ENCODE assay signal across 22 cellular contexts in the genomic region with DNA sequence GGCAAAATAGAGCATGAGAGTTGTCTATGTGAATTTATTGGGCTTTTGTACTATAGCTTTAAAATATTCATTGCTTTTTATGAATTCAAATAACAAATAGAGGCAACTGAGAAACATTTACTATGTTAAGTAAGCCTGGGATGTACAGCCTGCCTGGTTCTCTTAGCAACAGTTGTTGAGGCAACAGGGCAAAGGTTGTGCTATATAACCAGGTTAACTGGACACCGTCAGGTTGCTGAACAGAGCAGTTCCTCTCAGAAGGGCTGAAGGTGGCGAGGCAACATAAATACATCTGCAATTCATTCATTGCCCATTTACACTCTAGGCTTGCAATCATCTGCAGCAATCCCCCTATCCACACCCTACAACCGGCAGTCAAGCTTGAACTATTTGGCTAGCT.
"Had no signal": no experiment of that assay in that cellular context is flagged by ENCODE, and none has a peak within 500 bp of the region (broad histone marks: within the 10 kb centered on the region; RNA-seq: fewer than 3 reads in every experiment).

No MANE protein-coding gene starts in this region.

- H3K4me3 Mint-ChIP-seq: activated CD4-positive, alpha-beta T cell treated with anti-CD3 and anti-CD28 coated beads, Interleukin-2, amount 10 ng/mL, durations not matched to agents 24 days and 14 days; activated CD8-positive, alpha-beta memory T cell treated with anti-CD3 and anti-CD28 coated beads, Interleukin-2, amount 10 ng/mL, durations not matched to agents 7 days and 5 days; activated CD8-positive, alpha-beta T cell treated with anti-CD3 and anti-CD28 coated beads for 36 hours; activated naive CD4-positive, alpha-beta T cell treated with anti-CD3 and anti-CD28 coated beads, Interleukin-2, amount 10 ng/mL, durations not matched to agents 7 days and 5 days; immature natural killer cell; memory B cell; stimulated activated naive B cell treated with anti-CD40 and anti-IgM and Interleukin-4, amounts not matched to agents 10 μg/mL and 1 μg/mL and 100 μg/mL, for 72 hours had no signal

- H3K4me1 Mint-ChIP-seq: activated CD4-positive, alpha-beta T cell treated with anti-CD3 and anti-CD28 coated beads, Interleukin-2, amount 10 ng/mL, durations not matched to agents 24 days and 14 days; activated CD8-positive, alpha-beta memory T cell treated with anti-CD3 and anti-CD28 coated beads, Interleukin-2, amount 10 ng/mL, durations not matched to agents 7 days and 5 days; activated naive CD4-positive, alpha-beta T cell treated with anti-CD3 and anti-CD28 coated beads, Interleukin-2, amount 10 ng/mL, durations not matched to agents 7 days and 5 days; immature natural killer cell; memory B cell; stimulated activated naive B cell treated with anti-CD40 and anti-IgM and Interleukin-4, amounts not matched to agents 10 μg/mL and 1 μg/mL and 100 μg/mL, for 72 hours had no signal

- H3K4me1 ChIP-seq: parathyroid adenoma, upper lobe of left lung had no signal

- H3K36me3 ChIP-seq: sigmoid colon, upper lobe of left lung had no signal

- H3K27me3 ChIP-seq: sigmoid colon, upper lobe of left lung had no signal

- FAIRE-seq: bronchial epithelial cell had no signal

- H3K27ac Mint-ChIP-seq: activated CD4-positive, alpha-beta T cell treated with anti-CD3 and anti-CD28 coated beads, Interleukin-2, amount 10 ng/mL, durations not matched to agents 24 days and 14 days; activated CD8-positive, alpha-beta memory T cell treated with anti-CD3 and anti-CD28 coated beads, Interleukin-2, amount 10 ng/mL, durations not matched to agents 7 days and 5 days; activated CD8-positive, alpha-beta T cell treated with anti-CD3 and anti-CD28 coated beads for 36 hours; activated naive CD4-positive, alpha-beta T cell treated with anti-CD3 and anti-CD28 coated beads, Interleukin-2, amount 10 ng/mL, durations not matched to agents 7 days and 5 days; immature natural killer cell; memory B cell; stimulated activated naive B cell treated with anti-CD40 and anti-IgM and Interleukin-4, amounts not matched to agents 10 μg/mL and 1 μg/mL and 100 μg/mL, for 72 hours had no signal

- H3K36me3 Mint-ChIP-seq: activated CD8-positive, alpha-beta memory T cell treated with anti-CD3 and anti-CD28 coated beads, Interleukin-2, amount 10 ng/mL, durations not matched to agents 7 days and 5 days; activated naive CD4-positive, alpha-beta T cell treated with anti-CD3 and anti-CD28 coated beads, Interleukin-2, amount 10 ng/mL, durations not matched to agents 7 days and 5 days; immature natural killer cell; memory B cell; stimulated activated naive B cell treated with anti-CD40 and anti-IgM and Interleukin-4, amounts not matched to agents 10 μg/mL and 1 μg/mL and 100 μg/mL, for 72 hours had no signal

- ATAC-seq: activated CD8-positive, alpha-beta memory T cell treated with anti-CD3 and anti-CD28 coated beads, Interleukin-2, amount 10 ng/mL, durations not matched to agents 7 days and 5 days; activated CD8-positive, alpha-beta T cell treated with anti-CD3 and anti-CD28 coated beads for 36 hours; stimulated activated naive B cell treated with anti-CD40 and anti-IgM and Interleukin-4, amounts not matched to agents 10 μg/mL and 1 μg/mL and 100 μg/mL, for 72 hours had no signal

- DNase-seq: activated CD4-positive, alpha-beta T cell treated with anti-CD3 and anti-CD28 coated beads, Interleukin-2, amount 10 ng/mL, durations not matched to agents 24 days and 14 days; activated CD8-positive, alpha-beta memory T cell treated with anti-CD3 and anti-CD28 coated beads, Interleukin-2, amount 10 ng/mL, durations not matched to agents 7 days and 5 days; activated CD8-positive, alpha-beta T cell treated with anti-CD3 and anti-CD28 coated beads for 36 hours; activated effector memory CD4-positive, alpha-beta T cell treated with anti-CD3 and anti-CD28 coated beads, Interleukin-2, amount 50 U/mL, for 16 hours; activated naive CD4-positive, alpha-beta T cell treated with anti-CD3 and anti-CD28 coated beads, Interleukin-2, amount 10 ng/mL, durations not matched to agents 7 days and 5 days; activated T-cell treated with anti-CD3 and anti-CD28 coated beads for 4 hours; amygdala; cerebellar nuclear complex; effector CD8-positive, alpha-beta T cell; erythroblast; foreskin fibroblast; immature natural killer cell; kidney glomerular epithelial cell; nucleus accumbens; sigmoid colon; stimulated activated CD4-positive, alpha-beta T cell treated with anti-CD3 and anti-CD28 coated beads, Interleukin-2, amount 100 ng/mL, for 48 hours; stimulated activated CD8-positive, alpha-beta memory T cell treated with anti-CD3 and anti-CD28 coated beads, Interleukin-4, amount 100 ng/mL, for 48 hours; stimulated activated naive B cell treated with anti-CD40 and anti-IgM and Interleukin-4, amounts not matched to agents 10 μg/mL and 1 μg/mL and 100 μg/mL, for 72 hours; upper lobe of left lung had no signal

- H3K9me3 ChIP-seq: sigmoid colon, upper lobe of left lung had no signal

- H3K27ac ChIP-seq: parathyroid adenoma, sigmoid colon, upper lobe of left lung had no signal

- H3K9me3 Mint-ChIP-seq: activated CD4-positive, alpha-beta T cell treated with anti-CD3 and anti-CD28 coated beads, Interleukin-2, amount 10 ng/mL, durations not matched to agents 24 days and 14 days; activated CD8-positive, alpha-beta T cell treated with anti-CD3 and anti-CD28 coated beads for 36 hours; activated naive CD4-positive, alpha-beta T cell treated with anti-CD3 and anti-CD28 coated beads, Interleukin-2, amount 10 ng/mL, durations not matched to agents 7 days and 5 days; immature natural killer cell; memory B cell; stimulated activated naive B cell treated with anti-CD40 and anti-IgM and Interleukin-4, amounts not matched to agents 10 μg/mL and 1 μg/mL and 100 μg/mL, for 72 hours had no signal

- H3K4me3 ChIP-seq: sigmoid colon, upper lobe of left lung had no signal
